In the genomic region with DNA sequence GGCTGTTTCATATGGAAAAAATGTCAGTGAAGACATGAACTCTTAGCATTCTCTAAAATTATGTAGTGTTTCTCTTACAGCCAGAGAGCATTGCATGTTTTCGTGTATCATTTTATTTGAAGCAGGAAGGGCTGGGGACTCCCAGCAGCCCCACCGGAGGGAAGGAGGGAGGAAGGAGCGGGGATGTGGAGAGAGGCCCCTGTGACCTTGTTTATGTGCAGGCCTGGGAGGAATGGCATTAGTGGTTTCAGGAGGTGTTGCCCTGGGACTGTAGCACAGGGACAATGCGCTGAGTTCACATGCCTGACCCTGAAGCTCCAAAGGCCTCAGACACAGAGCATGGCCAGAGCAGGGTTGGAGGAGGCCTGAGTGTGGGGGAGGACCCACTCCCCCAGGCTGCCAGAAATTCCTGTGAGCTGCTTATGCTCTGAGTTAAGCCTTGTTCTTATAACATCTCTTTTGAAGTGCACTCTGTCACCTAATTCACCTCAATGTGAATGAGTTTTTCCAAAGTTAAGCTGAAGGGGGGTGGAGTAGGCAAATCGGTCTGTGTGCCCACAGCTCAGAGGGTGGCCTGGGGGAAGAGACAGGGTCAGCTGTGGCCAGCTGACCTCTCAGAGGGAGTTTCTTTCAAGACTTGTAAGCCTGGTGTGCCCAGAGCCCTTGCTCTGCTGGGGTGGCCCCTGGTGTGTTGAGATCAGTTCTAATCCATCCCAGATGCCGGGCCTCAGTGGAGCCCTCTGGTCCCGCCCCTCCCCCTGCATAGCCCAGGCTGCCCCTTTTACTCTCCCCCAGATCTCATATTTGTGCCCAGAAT, we compare ENCODE assay signal across 2 cellular contexts.
TF ChIP-seq lines count a peak whose summit lies in the region.

No MANE protein-coding gene starts in this region.

TF ChIP-seq in HepG2, 621 proteins besides CTCF, POLR2A, EP300 and RAD21 (continues in another document):
- TF ChIP-seq, protein P1, sequence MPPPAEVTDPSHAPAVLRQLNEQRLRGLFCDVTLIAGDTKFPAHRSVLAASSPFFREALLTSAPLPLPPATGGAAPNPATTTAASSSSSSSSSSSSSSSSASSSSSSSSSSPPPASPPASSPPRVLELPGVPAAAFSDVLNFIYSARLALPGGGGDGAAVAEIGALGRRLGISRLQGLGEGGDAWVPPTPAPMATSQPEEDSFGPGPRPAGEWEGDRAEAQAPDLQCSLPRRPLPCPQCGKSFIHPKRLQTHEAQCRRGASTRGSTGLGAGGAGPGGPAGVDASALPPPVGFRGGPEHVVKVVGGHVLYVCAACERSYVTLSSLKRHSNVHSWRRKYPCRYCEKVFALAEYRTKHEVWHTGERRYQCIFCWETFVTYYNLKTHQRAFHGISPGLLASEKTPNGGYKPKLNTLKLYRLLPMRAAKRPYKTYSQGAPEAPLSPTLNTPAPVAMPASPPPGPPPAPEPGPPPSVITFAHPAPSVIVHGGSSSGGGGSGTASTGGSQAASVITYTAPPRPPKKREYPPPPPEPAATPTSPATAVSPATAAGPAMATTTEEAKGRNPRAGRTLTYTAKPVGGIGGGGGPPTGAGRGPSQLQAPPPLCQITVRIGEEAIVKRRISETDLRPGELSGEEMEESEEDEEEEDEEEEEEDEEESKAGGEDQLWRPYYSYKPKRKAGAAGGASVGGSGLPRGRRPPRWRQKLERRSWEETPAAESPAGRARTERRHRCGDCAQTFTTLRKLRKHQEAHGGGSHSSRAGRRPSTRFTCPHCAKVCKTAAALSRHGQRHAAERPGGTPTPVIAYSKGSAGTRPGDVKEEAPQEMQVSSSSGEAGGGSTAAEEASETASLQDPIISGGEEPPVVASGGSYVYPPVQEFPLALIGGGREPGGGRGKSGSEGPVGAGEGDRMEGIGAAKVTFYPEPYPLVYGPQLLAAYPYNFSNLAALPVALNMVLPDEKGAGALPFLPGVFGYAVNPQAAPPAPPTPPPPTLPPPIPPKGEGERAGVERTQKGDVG (CRISPR knock-in tag; IDR thresholded peaks at IDR 0.05; ENCODE audit: borderline replicate concordance): no peak
- TF ChIP-seq ZNF431 (CRISPR knock-in tag; IDR thresholded peaks at IDR 0.05; ENCODE audit: borderline replicate concordance, low read depth) (no peak), HES4 (CRISPR knock-in tag; IDR thresholded peaks at IDR 0.05; ENCODE audit: borderline replicate concordance) (no peak), EZH2 (conservative IDR thresholded peaks at IDR 0.05; ENCODE audit: low read depth, low read length) (no peak), ZNF432 (CRISPR knock-in tag; IDR thresholded peaks at IDR 0.05; ENCODE audit: borderline replicate concordance) (no peak), HOXA7 (CRISPR knock-in tag; IDR thresholded peaks at IDR 0.05) (no peak), ZNF263 (CRISPR knock-in tag; IDR thresholded peaks at IDR 0.05) (peak; percentile 89), NRL (CRISPR knock-in tag; IDR thresholded peaks at IDR 0.05; ENCODE audit: borderline replicate concordance) (no peak), PITX1 (CRISPR knock-in tag; IDR thresholded peaks at IDR 0.05) (peak; percentile 70), ZNF777 (CRISPR knock-in tag; IDR thresholded peaks at IDR 0.05) (no peak)
- TF ChIP-seq, protein P2, sequence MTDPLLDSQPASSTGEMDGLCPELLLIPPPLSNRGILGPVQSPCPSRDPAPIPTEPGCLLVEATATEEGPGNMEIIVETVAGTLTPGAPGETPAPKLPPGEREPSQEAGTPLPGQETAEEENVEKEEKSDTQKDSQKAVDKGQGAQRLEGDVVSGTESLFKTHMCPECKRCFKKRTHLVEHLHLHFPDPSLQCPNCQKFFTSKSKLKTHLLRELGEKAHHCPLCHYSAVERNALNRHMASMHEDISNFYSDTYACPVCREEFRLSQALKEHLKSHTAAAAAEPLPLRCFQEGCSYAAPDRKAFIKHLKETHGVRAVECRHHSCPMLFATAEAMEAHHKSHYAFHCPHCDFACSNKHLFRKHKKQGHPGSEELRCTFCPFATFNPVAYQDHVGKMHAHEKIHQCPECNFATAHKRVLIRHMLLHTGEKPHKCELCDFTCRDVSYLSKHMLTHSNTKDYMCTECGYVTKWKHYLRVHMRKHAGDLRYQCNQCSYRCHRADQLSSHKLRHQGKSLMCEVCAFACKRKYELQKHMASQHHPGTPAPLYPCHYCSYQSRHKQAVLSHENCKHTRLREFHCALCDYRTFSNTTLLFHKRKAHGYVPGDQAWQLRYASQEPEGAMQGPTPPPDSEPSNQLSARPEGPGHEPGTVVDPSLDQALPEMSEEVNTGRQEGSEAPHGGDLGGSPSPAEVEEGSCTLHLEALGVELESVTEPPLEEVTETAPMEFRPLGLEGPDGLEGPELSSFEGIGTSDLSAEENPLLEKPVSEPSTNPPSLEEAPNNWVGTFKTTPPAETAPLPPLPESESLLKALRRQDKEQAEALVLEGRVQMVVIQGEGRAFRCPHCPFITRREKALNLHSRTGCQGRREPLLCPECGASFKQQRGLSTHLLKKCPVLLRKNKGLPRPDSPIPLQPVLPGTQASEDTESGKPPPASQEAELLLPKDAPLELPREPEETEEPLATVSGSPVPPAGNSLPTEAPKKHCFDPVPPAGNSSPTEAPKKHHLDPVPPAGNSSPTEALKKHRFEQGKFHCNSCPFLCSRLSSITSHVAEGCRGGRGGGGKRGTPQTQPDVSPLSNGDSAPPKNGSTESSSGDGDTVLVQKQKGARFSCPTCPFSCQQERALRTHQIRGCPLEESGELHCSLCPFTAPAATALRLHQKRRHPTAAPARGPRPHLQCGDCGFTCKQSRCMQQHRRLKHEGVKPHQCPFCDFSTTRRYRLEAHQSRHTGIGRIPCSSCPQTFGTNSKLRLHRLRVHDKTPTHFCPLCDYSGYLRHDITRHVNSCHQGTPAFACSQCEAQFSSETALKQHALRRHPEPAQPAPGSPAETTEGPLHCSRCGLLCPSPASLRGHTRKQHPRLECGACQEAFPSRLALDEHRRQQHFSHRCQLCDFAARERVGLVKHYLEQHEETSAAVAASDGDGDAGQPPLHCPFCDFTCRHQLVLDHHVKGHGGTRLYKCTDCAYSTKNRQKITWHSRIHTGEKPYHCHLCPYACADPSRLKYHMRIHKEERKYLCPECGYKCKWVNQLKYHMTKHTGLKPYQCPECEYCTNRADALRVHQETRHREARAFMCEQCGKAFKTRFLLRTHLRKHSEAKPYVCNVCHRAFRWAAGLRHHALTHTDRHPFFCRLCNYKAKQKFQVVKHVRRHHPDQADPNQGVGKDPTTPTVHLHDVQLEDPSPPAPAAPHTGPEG (CRISPR knock-in tag; IDR thresholded peaks at IDR 0.05): no peak
- TF ChIP-seq, protein P3, sequence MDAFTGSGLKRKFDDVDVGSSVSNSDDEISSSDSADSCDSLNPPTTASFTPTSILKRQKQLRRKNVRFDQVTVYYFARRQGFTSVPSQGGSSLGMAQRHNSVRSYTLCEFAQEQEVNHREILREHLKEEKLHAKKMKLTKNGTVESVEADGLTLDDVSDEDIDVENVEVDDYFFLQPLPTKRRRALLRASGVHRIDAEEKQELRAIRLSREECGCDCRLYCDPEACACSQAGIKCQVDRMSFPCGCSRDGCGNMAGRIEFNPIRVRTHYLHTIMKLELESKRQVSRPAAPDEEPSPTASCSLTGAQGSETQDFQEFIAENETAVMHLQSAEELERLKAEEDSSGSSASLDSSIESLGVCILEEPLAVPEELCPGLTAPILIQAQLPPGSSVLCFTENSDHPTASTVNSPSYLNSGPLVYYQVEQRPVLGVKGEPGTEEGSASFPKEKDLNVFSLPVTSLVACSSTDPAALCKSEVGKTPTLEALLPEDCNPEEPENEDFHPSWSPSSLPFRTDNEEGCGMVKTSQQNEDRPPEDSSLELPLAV (CRISPR knock-in tag; conservative IDR thresholded peaks at IDR 0.05; ENCODE audit: low read depth): no peak

TF ChIP-seq in H1, 55 proteins besides CTCF, POLR2A, EP300 and RAD21:
- TF ChIP-seq, protein P4, sequence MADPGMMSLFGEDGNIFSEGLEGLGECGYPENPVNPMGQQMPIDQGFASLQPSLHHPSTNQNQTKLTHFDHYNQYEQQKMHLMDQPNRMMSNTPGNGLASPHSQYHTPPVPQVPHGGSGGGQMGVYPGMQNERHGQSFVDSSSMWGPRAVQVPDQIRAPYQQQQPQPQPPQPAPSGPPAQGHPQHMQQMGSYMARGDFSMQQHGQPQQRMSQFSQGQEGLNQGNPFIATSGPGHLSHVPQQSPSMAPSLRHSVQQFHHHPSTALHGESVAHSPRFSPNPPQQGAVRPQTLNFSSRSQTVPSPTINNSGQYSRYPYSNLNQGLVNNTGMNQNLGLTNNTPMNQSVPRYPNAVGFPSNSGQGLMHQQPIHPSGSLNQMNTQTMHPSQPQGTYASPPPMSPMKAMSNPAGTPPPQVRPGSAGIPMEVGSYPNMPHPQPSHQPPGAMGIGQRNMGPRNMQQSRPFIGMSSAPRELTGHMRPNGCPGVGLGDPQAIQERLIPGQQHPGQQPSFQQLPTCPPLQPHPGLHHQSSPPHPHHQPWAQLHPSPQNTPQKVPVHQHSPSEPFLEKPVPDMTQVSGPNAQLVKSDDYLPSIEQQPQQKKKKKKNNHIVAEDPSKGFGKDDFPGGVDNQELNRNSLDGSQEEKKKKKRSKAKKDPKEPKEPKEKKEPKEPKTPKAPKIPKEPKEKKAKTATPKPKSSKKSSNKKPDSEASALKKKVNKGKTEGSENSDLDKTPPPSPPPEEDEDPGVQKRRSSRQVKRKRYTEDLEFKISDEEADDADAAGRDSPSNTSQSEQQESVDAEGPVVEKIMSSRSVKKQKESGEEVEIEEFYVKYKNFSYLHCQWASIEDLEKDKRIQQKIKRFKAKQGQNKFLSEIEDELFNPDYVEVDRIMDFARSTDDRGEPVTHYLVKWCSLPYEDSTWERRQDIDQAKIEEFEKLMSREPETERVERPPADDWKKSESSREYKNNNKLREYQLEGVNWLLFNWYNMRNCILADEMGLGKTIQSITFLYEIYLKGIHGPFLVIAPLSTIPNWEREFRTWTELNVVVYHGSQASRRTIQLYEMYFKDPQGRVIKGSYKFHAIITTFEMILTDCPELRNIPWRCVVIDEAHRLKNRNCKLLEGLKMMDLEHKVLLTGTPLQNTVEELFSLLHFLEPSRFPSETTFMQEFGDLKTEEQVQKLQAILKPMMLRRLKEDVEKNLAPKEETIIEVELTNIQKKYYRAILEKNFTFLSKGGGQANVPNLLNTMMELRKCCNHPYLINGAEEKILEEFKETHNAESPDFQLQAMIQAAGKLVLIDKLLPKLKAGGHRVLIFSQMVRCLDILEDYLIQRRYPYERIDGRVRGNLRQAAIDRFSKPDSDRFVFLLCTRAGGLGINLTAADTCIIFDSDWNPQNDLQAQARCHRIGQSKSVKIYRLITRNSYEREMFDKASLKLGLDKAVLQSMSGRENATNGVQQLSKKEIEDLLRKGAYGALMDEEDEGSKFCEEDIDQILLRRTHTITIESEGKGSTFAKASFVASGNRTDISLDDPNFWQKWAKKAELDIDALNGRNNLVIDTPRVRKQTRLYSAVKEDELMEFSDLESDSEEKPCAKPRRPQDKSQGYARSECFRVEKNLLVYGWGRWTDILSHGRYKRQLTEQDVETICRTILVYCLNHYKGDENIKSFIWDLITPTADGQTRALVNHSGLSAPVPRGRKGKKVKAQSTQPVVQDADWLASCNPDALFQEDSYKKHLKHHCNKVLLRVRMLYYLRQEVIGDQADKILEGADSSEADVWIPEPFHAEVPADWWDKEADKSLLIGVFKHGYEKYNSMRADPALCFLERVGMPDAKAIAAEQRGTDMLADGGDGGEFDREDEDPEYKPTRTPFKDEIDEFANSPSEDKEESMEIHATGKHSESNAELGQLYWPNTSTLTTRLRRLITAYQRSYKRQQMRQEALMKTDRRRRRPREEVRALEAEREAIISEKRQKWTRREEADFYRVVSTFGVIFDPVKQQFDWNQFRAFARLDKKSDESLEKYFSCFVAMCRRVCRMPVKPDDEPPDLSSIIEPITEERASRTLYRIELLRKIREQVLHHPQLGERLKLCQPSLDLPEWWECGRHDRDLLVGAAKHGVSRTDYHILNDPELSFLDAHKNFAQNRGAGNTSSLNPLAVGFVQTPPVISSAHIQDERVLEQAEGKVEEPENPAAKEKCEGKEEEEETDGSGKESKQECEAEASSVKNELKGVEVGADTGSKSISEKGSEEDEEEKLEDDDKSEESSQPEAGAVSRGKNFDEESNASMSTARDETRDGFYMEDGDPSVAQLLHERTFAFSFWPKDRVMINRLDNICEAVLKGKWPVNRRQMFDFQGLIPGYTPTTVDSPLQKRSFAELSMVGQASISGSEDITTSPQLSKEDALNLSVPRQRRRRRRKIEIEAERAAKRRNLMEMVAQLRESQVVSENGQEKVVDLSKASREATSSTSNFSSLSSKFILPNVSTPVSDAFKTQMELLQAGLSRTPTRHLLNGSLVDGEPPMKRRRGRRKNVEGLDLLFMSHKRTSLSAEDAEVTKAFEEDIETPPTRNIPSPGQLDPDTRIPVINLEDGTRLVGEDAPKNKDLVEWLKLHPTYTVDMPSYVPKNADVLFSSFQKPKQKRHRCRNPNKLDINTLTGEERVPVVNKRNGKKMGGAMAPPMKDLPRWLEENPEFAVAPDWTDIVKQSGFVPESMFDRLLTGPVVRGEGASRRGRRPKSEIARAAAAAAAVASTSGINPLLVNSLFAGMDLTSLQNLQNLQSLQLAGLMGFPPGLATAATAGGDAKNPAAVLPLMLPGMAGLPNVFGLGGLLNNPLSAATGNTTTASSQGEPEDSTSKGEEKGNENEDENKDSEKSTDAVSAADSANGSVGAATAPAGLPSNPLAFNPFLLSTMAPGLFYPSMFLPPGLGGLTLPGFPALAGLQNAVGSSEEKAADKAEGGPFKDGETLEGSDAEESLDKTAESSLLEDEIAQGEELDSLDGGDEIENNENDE (IDR thresholded peaks at IDR 0.05; ENCODE audit: insufficient replicate concordance, low read length): no peak
- no peak for TF ChIP-seq BACH1 (IDR thresholded peaks at IDR 0.05; ENCODE audit: low read length)
- TF ChIP-seq CHD2 (IDR thresholded peaks at IDR 0.05; ENCODE audit: low read length): no peak
- no peak for TF ChIP-seq CEBPB (IDR thresholded peaks at IDR 0.05; ENCODE audit: low read depth, low read length)
- TF ChIP-seq MAFK (IDR thresholded peaks at IDR 0.05; ENCODE audit: low read depth, low read length): no peak
- TF ChIP-seq TCF12 (IDR thresholded peaks at IDR 0.05; ENCODE audit: low read depth, low read length): no peak
